8 cellular contexts compared by ENCODE assay signal in the genomic region with DNA sequence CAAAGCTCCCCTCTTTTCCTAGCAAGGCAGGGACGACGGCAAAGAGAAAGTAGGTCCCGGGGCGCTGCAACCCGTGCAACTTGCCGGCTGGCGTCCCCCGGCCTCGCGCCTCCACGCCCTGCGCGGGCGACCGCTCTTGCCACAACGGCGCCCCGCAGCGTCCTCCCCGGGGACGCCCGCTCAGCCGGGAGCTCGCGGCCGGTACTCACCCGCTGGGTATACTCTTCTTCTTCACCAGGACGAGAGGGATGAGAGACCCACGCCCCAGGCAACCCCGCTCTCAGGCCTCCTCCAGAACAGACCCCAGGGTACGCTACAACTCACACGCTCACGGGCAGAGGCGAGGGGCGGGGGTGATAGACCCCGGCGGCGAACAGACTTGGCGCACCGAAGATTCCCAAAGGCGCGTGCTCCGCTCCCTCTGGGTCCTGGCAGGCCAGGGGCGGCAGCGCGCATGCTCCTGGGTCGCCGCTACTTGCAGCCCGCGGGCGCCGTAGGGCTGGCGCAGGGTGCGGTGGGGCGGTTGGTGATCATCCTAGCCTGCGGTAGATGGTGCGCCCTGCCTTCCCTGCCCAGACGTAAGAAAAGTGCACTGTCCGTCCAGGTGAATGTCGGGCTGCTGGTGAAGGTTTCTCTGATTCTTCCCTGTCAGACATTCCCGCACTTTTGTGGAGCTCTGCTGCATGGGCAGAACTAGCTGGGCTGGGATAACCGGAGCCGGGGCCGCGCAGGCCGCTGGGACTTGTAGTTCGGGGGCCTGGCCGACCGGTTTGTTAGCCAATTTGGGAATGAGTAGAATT. TPM values are rescaled to one million over a fixed set of nuclear protein-coding genes. Genes with fewer than 3 reads are reported as not detected.
A peak's percentile ranks its signal among the peaks of the same experiment; 100 is the strongest.
DNase-seq lines count a peak whose midpoint lies in the region; ATAC-seq and TF ChIP-seq lines count a peak whose summit lies in the region.

A gene with protein sequence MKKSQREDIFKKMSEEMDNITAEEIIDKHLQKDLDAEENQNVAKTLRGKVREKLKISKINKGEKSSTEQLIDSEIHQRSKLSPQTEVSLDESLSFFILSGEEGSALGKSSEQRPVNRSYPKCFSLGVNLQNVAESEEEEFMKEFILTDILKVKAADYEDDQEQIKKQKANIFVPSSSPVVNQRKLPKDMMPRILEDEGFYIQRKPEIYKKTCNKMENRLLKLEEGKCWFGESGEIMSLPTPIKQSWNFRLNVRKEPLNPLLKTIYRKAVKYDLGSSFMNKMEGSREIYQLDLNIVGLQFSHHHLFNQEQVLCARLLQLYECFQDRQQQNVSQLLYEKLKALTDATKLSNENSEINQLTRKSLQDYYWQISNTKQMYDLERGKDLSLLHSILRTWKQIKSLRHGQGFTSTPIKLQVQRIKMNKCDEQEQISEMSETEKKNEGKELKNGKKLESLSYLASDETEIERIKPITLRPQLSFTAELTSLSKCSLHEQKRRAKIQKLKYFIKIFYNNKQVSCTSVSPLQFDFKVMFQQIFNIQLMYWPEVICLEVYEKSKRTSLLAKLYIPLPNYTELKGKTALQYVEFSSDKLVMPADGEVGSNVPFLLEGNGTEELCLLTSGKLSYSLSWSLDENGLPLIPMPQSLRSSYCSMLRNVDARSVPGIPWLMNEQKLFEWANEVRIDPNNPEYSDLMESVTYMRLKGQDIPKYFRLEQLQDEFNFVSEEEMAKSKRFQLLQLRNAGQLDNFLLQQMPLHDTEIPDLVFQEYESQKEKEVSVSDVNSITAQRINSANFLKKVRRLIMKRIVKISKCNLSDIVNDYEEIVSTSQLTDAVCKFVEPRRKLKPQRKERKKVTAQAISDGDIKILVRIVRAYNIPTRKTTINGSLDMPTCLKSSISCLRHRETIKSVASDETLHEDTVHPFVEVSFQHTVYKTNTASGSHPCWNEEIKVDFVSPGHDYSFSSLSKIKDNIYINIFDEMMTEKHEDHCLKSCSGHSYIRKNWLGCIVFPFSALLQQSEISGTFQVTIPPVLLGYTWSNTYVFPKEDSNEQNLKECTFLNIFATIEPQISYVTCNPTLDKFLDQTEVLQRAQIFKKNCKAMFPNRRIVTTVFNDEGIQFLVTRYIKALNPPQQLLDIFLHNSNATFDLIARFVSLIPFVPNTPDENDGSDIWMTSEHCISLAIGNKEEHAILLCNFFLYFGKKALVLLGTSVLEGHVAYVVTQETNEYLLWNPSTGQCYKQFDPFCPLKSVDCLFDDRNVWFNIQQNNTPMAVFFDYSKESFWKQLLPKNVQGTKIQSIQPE (N-terminal part only) (plus strand): TSS at position 522 of the 800 bp plus-strand sequence. CDS start 3,349 bp downstream, outside the sequence.

- intact Hi-C loops in activated T-helper 2 cell treated with anti-CD3 and anti-CD28 coated beads, Interferon-gamma antibody, Interleukin-2, Interleukin-4, amounts not matched to agents 10 μg/mL and 5 μg/mL and 100 μg/mL, durations not matched to agents 14 hours and 24 hours and 36 hours (cut with micrococcal nuclease): loop anchor here (2.0 to 5.0 kb wide), 4 partner anchors 40 to 225 kb away; a partner anchor contains a TSS

- peak within 1 kb of the TSS; percentile 69 for H3K9ac ChIP-seq in HUES64 (ENCODE audit: low read depth, low read length)

- peaks cover 18% of the 10 kb centered on the region for H3K4me1 Mint-ChIP-seq in activated T-helper 2 cell treated with anti-CD3 and anti-CD28 coated beads, Interferon-gamma antibody, Interleukin-2, Interleukin-4, amounts not matched to agents 10 μg/mL and 5 μg/mL and 100 μg/mL, durations not matched to agents 14 hours and 24 hours and 36 hours (ENCODE audit: low read depth)
- peaks cover 9 to 12% of the 10 kb centered on the region in 2 donors for H3K4me1 Mint-ChIP-seq in natural killer cell treated with Interleukin-12 subunit alpha and Interleukin-12 subunit beta and Interleukin-15 and Interleukin-18, amount 100 ng/mL, for 72 hours (ENCODE audit: low read depth in 2 of 2)
- H3K4me1 Mint-ChIP-seq in stimulated activated naive CD8-positive, alpha-beta T cell treated with anti-CD3 and anti-CD28 coated beads, Interleukin-15, Interleukin-2, amounts not matched to agents 100 ng/mL and 50 ng/mL, for 24 hours (ENCODE audit: low read depth): peaks cover 18% of the 10 kb centered on the region

- H3K4me3 ChIP-seq in HUES64 (ENCODE audit: low read length) (peak within 1 kb of the TSS; percentile 76), Peyer's patch (peak within 1 kb of the TSS; percentile 63 to 83 (median 71)), fibroblast of pulmonary artery (replicated peaks; ENCODE audit: low read depth, low read length) (peak within 1 kb of the TSS; percentile 78)

- peaks cover 10% of the 10 kb centered on the region for H3K27me3 Mint-ChIP-seq in activated T-helper 2 cell treated with anti-CD3 and anti-CD28 coated beads, Interferon-gamma antibody, Interleukin-2, Interleukin-4, amounts not matched to agents 10 μg/mL and 5 μg/mL and 100 μg/mL, durations not matched to agents 14 hours and 24 hours and 36 hours (ENCODE audit: low read depth)
- H3K27me3 Mint-ChIP-seq in natural killer cell treated with Interleukin-12 subunit alpha and Interleukin-12 subunit beta and Interleukin-15 and Interleukin-18, amount 100 ng/mL, for 72 hours: peaks cover 7 to 13% of the 10 kb centered on the region in 2 donors
- H3K27me3 Mint-ChIP-seq in stimulated activated naive CD8-positive, alpha-beta T cell treated with anti-CD3 and anti-CD28 coated beads, Interleukin-15, Interleukin-2, amounts not matched to agents 100 ng/mL and 50 ng/mL, for 24 hours: no peaks in the 10 kb centered on the region

- under 1% methylated on average over 69 of the region's 69 CpGs for whole genome bisulfite sequencing in HUES64

- H3K4me1 ChIP-seq in HUES64 (ENCODE audit: insufficient read depth, low read length) (0 out of 2 replicates have a peak, but pooled peaks cover 3% of the 10 kb centered on the region), Peyer's patch (no peaks in the 10 kb centered on the region)

- H3K9me3 ChIP-seq in HUES64 (ENCODE audit: insufficient read depth, low read depth, low read length) (no peaks in the 10 kb centered on the region), Peyer's patch (no peaks in the 10 kb centered on the region)

- peaks cover 8% of the 10 kb centered on the region for H3K36me3 Mint-ChIP-seq in activated T-helper 2 cell treated with anti-CD3 and anti-CD28 coated beads, Interferon-gamma antibody, Interleukin-2, Interleukin-4, amounts not matched to agents 10 μg/mL and 5 μg/mL and 100 μg/mL, durations not matched to agents 14 hours and 24 hours and 36 hours (ENCODE audit: low read depth)
- H3K36me3 Mint-ChIP-seq in natural killer cell treated with Interleukin-12 subunit alpha and Interleukin-12 subunit beta and Interleukin-15 and Interleukin-18, amount 100 ng/mL, for 72 hours: no peaks in the 10 kb centered on the region
- H3K36me3 Mint-ChIP-seq in stimulated activated naive CD8-positive, alpha-beta T cell treated with anti-CD3 and anti-CD28 coated beads, Interleukin-15, Interleukin-2, amounts not matched to agents 100 ng/mL and 50 ng/mL, for 24 hours (ENCODE audit: low read depth): peaks cover 7% of the 10 kb centered on the region

- peak; percentile 84 for ATAC-seq in GM21447 (IDR thresholded peaks at IDR 0.05; ENCODE audit: unreplicated experiment)
- peak; percentile 96 for ATAC-seq in natural killer cell treated with Interleukin-12 subunit alpha and Interleukin-12 subunit beta and Interleukin-15 and Interleukin-18, amount 100 ng/mL, for 72 hours

- H3K27ac Mint-ChIP-seq in activated T-helper 2 cell treated with anti-CD3 and anti-CD28 coated beads, Interferon-gamma antibody, Interleukin-2, Interleukin-4, amounts not matched to agents 10 μg/mL and 5 μg/mL and 100 μg/mL, durations not matched to agents 14 hours and 24 hours and 36 hours: peak within 1 kb of the TSS; percentile 93
- peak within 1 kb of the TSS; percentile 63 to 67 for H3K27ac Mint-ChIP-seq in natural killer cell treated with Interleukin-12 subunit alpha and Interleukin-12 subunit beta and Interleukin-15 and Interleukin-18, amount 100 ng/mL, for 72 hours
- peak within 1 kb of the TSS; percentile 94 for H3K27ac Mint-ChIP-seq in stimulated activated naive CD8-positive, alpha-beta T cell treated with anti-CD3 and anti-CD28 coated beads, Interleukin-15, Interleukin-2, amounts not matched to agents 100 ng/mL and 50 ng/mL, for 24 hours

- H3K36me3 ChIP-seq in HUES64 (ENCODE audit: insufficient read depth, low read length): peaks cover 18% of the 10 kb centered on the region
- no peaks in the 10 kb centered on the region for H3K36me3 ChIP-seq in Peyer's patch

- H3K4me3 Mint-ChIP-seq in activated T-helper 2 cell treated with anti-CD3 and anti-CD28 coated beads, Interferon-gamma antibody, Interleukin-2, Interleukin-4, amounts not matched to agents 10 μg/mL and 5 μg/mL and 100 μg/mL, durations not matched to agents 14 hours and 24 hours and 36 hours (ENCODE audit: low read depth): peak within 1 kb of the TSS; percentile 92
- peak within 1 kb of the TSS; percentile 80 for H3K4me3 Mint-ChIP-seq in natural killer cell treated with Interleukin-12 subunit alpha and Interleukin-12 subunit beta and Interleukin-15 and Interleukin-18, amount 100 ng/mL, for 72 hours
- peak within 1 kb of the TSS; percentile 91 for H3K4me3 Mint-ChIP-seq in stimulated activated naive CD8-positive, alpha-beta T cell treated with anti-CD3 and anti-CD28 coated beads, Interleukin-15, Interleukin-2, amounts not matched to agents 100 ng/mL and 50 ng/mL, for 24 hours

- H3K27me3 ChIP-seq in HUES64 (ENCODE audit: insufficient read depth, low read length) (0 out of 2 replicates have a peak, but pooled peaks cover 7% of the 10 kb centered on the region), Peyer's patch (no peaks in the 10 kb centered on the region)

- H3K27ac ChIP-seq in HUES64 (ENCODE audit: low read depth, low read length): peak within 1 kb of the TSS; percentile 62; the same call in 1 of the 2 replicates
- H3K27ac ChIP-seq in Peyer's patch: peak within 1 kb of the TSS; percentile 68 to 85 (median 82)

- peak; percentile 19 for DNase-seq in DMS79 (lab: John Stamatoyannopoulos, UW)
- DNase-seq in Peyer's patch: peak; percentile 78 to 89 (median 82)
- DNase-seq in activated T-helper 2 cell treated with anti-CD3 and anti-CD28 coated beads, Interferon-gamma antibody, Interleukin-2, Interleukin-4, amounts not matched to agents 10 μg/mL and 5 μg/mL and 100 μg/mL, durations not matched to agents 14 hours and 24 hours and 36 hours (ENCODE audit: low spot score): peak; percentile 70
- DNase-seq in fibroblast of pulmonary artery (ENCODE audit: low read depth): peak; percentile 81
- peak; percentile 81 for DNase-seq in natural killer cell treated with Interleukin-12 subunit alpha and Interleukin-12 subunit beta and Interleukin-15 and Interleukin-18, amount 100 ng/mL, for 72 hours (ENCODE audit: low spot score)

- H3K9me3 Mint-ChIP-seq in activated T-helper 2 cell treated with anti-CD3 and anti-CD28 coated beads, Interferon-gamma antibody, Interleukin-2, Interleukin-4, amounts not matched to agents 10 μg/mL and 5 μg/mL and 100 μg/mL, durations not matched to agents 14 hours and 24 hours and 36 hours: no peaks in the 10 kb centered on the region
- no peaks in the 10 kb centered on the region for H3K9me3 Mint-ChIP-seq in natural killer cell treated with Interleukin-12 subunit alpha and Interleukin-12 subunit beta and Interleukin-15 and Interleukin-18, amount 100 ng/mL, for 72 hours
- no peaks in the 10 kb centered on the region for H3K9me3 Mint-ChIP-seq in stimulated activated naive CD8-positive, alpha-beta T cell treated with anti-CD3 and anti-CD28 coated beads, Interleukin-15, Interleukin-2, amounts not matched to agents 100 ng/mL and 50 ng/mL, for 24 hours

- no peak for TF ChIP-seq POLR2A in Peyer's patch (IDR thresholded peaks at IDR 0.05)

- TF ChIP-seq CTCF in Peyer's patch (IDR thresholded peaks at IDR 0.05) (no peak), fibroblast of pulmonary artery (IDR thresholded peaks at IDR 0.05; ENCODE audit: low read length, missing control alignments) (no peak)

RNA-seq across cellular contexts. Expression of the gene that starts here (rescaled TPM):
- polyA plus RNA-seq in HUES64 (2013, experiment 1 of 2): 0.30 TPM
- 0.32 TPM for polyA plus RNA-seq in HUES64 (2013, experiment 2 of 2)
- total RNA-seq in Peyer's patch: 10 to 100 TPM in 1 of 4 donors, 1 to 10 TPM in 3; 1.1 to 30.5 (median 2.0) TPM
- 0.18 and 0.75 TPM in 2 replicates for total RNA-seq in activated T-helper 2 cell treated with anti-CD3 and anti-CD28 coated beads, Interferon-gamma antibody, Interleukin-2, Interleukin-4, amounts not matched to agents 10 μg/mL and 5 μg/mL and 100 μg/mL, durations not matched to agents 14 hours and 24 hours and 36 hours
- 1 to 10 TPM in 1 of 2 donors, under 1 TPM in 1; 0.57 to 1.2 TPM for total RNA-seq in natural killer cell treated with Interleukin-12 subunit alpha and Interleukin-12 subunit beta and Interleukin-15 and Interleukin-18, amount 100 ng/mL, for 72 hours

Comparison
In these comparisons a context has a peak if more than half of its experiments do, and no peak if none do; other contexts are left out.
1. Peak in every context shown above with its lines: DNase-seq, ATAC-seq, H3K4me3 ChIP-seq and H3K27ac ChIP-seq.
2. Peak in DNase-seq in activated T-helper 2 cell treated with anti-CD3 and anti-CD28 coated beads, Interferon-gamma antibody, Interleukin-2, Interleukin-4, amounts not matched to agents 10 μg/mL and 5 μg/mL and 100 μg/mL, durations not matched to agents 14 hours and 24 hours and 36 hours; RNA of the gene not detected or under 1 TPM.
3. DNase-seq: peak in every context shown above with its lines; median percentile 82 in Peyer's patch; 81 in fibroblast of pulmonary artery; 81 in natural killer cell treated with Interleukin-12 subunit alpha and Interleukin-12 subunit beta and Interleukin-15 and Interleukin-18, amount 100 ng/mL, for 72 hours; 70 in activated T-helper 2 cell treated with anti-CD3 and anti-CD28 coated beads, Interferon-gamma antibody, Interleukin-2, Interleukin-4, amounts not matched to agents 10 μg/mL and 5 μg/mL and 100 μg/mL, durations not matched to agents 14 hours and 24 hours and 36 hours; 19 in DMS79.